ENCODE assay signal across 8 cellular contexts in genomic region chr15:71730277-71731144, GRCh38.
DNase-seq lines count a peak whose midpoint lies in the region; ATAC-seq and TF ChIP-seq lines count a peak whose summit lies in the region.

No MANE protein-coding gene starts in this region.

- peaks cover 3% of the 10 kb centered on the region for H3K27me3 Mint-ChIP-seq in endothelial cell (ENCODE audit: unreplicated experiment)

- no peaks in the 10 kb centered on the region for H4K20me1 ChIP-seq in DOHH2 (ENCODE audit: control insufficient read depth, insufficient read depth, low read depth, low read length)

- H3K4me3 ChIP-seq in DOHH2 (ENCODE audit: low read length): no peak overlapping the region

- no peaks in the 10 kb centered on the region for H3K9me3 ChIP-seq in DOHH2 (ENCODE audit: control insufficient read depth, insufficient read depth, low read length)

- H3F3A ChIP-seq in DOHH2 (ENCODE audit: control insufficient read depth, insufficient read depth): no peaks in the 10 kb centered on the region

- no peaks in the 10 kb centered on the region for H3K4me1 ChIP-seq in DOHH2 (ENCODE audit: control insufficient read depth, low read length)

- H3K27ac ChIP-seq in 22Rv1: no peak overlapping the region
- H3K27ac ChIP-seq in DOHH2 (ENCODE audit: low read depth, low read length): no peak overlapping the region

- H3K9me2 ChIP-seq in DOHH2 (replicated peaks; ENCODE audit: control insufficient read depth, low read length): no peaks in the 10 kb centered on the region

- no peaks in the 10 kb centered on the region for H3K36me3 Mint-ChIP-seq in endothelial cell (ENCODE audit: low read depth, unreplicated experiment)

- no peak overlapping the region for H3K4me2 ChIP-seq in DOHH2 (ENCODE audit: low read length)

- ATAC-seq in HG02840 (IDR thresholded peaks at IDR 0.05; ENCODE audit: low FRiP score, unreplicated experiment): no peak
- ATAC-seq in HG03139 (IDR thresholded peaks at IDR 0.05; ENCODE audit: unreplicated experiment): no peak

- peak; percentile 87 for TF ChIP-seq CTCF in 22Rv1 (IDR thresholded peaks at IDR 0.05)
- peak; percentile 80 for TF ChIP-seq CTCF in DOHH2 (IDR thresholded peaks at IDR 0.05; ENCODE audit: low read depth, low read length, poor library complexity, severe bottlenecking)
- TF ChIP-seq CTCF in endothelial cell (IDR thresholded peaks at IDR 0.05; ENCODE audit: unreplicated experiment): peak; percentile 72

- H3K27me3 ChIP-seq in DOHH2 (ENCODE audit: control insufficient read depth, low read length): peaks cover 5% of the 10 kb centered on the region; the same call in 1 of the 2 replicates

- H3K36me3 ChIP-seq in DOHH2 (ENCODE audit: control insufficient read depth, low read length): no peaks in the 10 kb centered on the region

- H3K4me1 Mint-ChIP-seq in endothelial cell (ENCODE audit: unreplicated experiment): no peaks in the 10 kb centered on the region

- H3K79me2 ChIP-seq in DOHH2 (ENCODE audit: control insufficient read depth, low read length): no peaks in the 10 kb centered on the region

- peak; percentile 59 for DNase-seq in LHCN-M2 (ENCODE audit: low read depth)
- peak; percentile 66 for DNase-seq in SW480 (ENCODE audit: low spot score)
- peak; percentile 46 for DNase-seq in endothelial cell (ENCODE audit: low spot score)
- DNase-seq in midbrain (lab: John Stamatoyannopoulos, UW): peak; percentile 62

- no peak overlapping the region for H3K4me3 Mint-ChIP-seq in endothelial cell (ENCODE audit: unreplicated experiment)

- H3K27ac Mint-ChIP-seq in endothelial cell (ENCODE audit: unreplicated experiment): no peak overlapping the region

- no peaks in the 10 kb centered on the region for H3K9me3 Mint-ChIP-seq in endothelial cell (ENCODE audit: unreplicated experiment)
